Comparison of ENCODE assay signal across 14 cellular contexts in genomic region chr20:53070714-53071392, GRCh38.
A peak's percentile ranks its signal among the peaks of the same experiment; 100 is the strongest.
DNase-seq lines count a peak whose midpoint lies in the region; ATAC-seq lines count a peak whose summit lies in the region.
"Had no signal": no experiment of that assay in that cellular context is flagged by ENCODE, and none has a peak within 500 bp of the region (broad histone marks: within the 10 kb centered on the region; RNA-seq: fewer than 3 reads in every experiment).

No MANE protein-coding gene starts in this region.

- H3K27ac Mint-ChIP-seq in activated T-helper 2 cell treated with anti-CD3 and anti-CD28 coated beads, Interferon-gamma antibody, Interleukin-2, Interleukin-4, amounts not matched to agents 10 μg/mL and 5 μg/mL and 100 μg/mL, durations not matched to agents 14 hours and 24 hours and 36 hours: peak overlapping the region; percentile 69

- peak; percentile 57 for ATAC-seq in HG02870 (IDR thresholded peaks at IDR 0.05; ENCODE audit: unreplicated experiment)
- ATAC-seq in HG02840 (IDR thresholded peaks at IDR 0.05; ENCODE audit: low FRiP score, unreplicated experiment): no peak
- ATAC-seq in HG03175 (IDR thresholded peaks at IDR 0.05; ENCODE audit: unreplicated experiment): no peak

- H3K27me3 ChIP-seq in mesenchymal stem cell (ENCODE audit: control insufficient read depth in 1 of 2, insufficient read depth in 1 of 2, low read length in 2 of 2): no peaks in the 10 kb centered on the region
- H3K27me3 ChIP-seq: testis had no signal

- no peaks in the 10 kb centered on the region for H3K27me3 Mint-ChIP-seq in activated T-helper 2 cell treated with anti-CD3 and anti-CD28 coated beads, Interferon-gamma antibody, Interleukin-2, Interleukin-4, amounts not matched to agents 10 μg/mL and 5 μg/mL and 100 μg/mL, durations not matched to agents 14 hours and 24 hours and 36 hours (ENCODE audit: low read depth)

- H3K9me3 ChIP-seq in mesenchymal stem cell (ENCODE audit: control insufficient read depth, low read length): no peaks in the 10 kb centered on the region
- H3K9me3 ChIP-seq: testis had no signal

- no peak overlapping the region for H3K23ac ChIP-seq in mesenchymal stem cell (ENCODE audit: low read length in 2 of 2)

- DNase-seq in A172 (ENCODE audit: low spot score) (peak; percentile 29), mesenchymal stem cell (peak; percentile 61)
- DNase-seq in activated T-helper 2 cell treated with anti-CD3 and anti-CD28 coated beads, Interferon-gamma antibody, Interleukin-2, Interleukin-4, amounts not matched to agents 10 μg/mL and 5 μg/mL and 100 μg/mL, durations not matched to agents 14 hours and 24 hours and 36 hours (ENCODE audit: low spot score): no peak
- no peak for DNase-seq in effector CD8-positive, alpha-beta T cell (lab: John Stamatoyannopoulos, UW)
- no peak for DNase-seq in stimulated activated naive CD4-positive, alpha-beta T cell treated with Interleukin-2 at 50 U/mL for 16 hours (lab: John Stamatoyannopoulos, UW)
- DNase-seq: cortex of kidney, IMR-90, NCI-H2171, testis had no signal

- H3K4me2 ChIP-seq in mesenchymal stem cell (ENCODE audit: low read length, poor library complexity, severe bottlenecking): no peak overlapping the region

- H3K9me3 Mint-ChIP-seq in activated T-helper 2 cell treated with anti-CD3 and anti-CD28 coated beads, Interferon-gamma antibody, Interleukin-2, Interleukin-4, amounts not matched to agents 10 μg/mL and 5 μg/mL and 100 μg/mL, durations not matched to agents 14 hours and 24 hours and 36 hours: no peaks in the 10 kb centered on the region

- H3K36me3 Mint-ChIP-seq in activated T-helper 2 cell treated with anti-CD3 and anti-CD28 coated beads, Interferon-gamma antibody, Interleukin-2, Interleukin-4, amounts not matched to agents 10 μg/mL and 5 μg/mL and 100 μg/mL, durations not matched to agents 14 hours and 24 hours and 36 hours (ENCODE audit: low read depth): peaks cover 14% of the 10 kb centered on the region

- no peak overlapping the region for H2BK120ac ChIP-seq in mesenchymal stem cell (ENCODE audit: low read depth, low read length)

- H2AFZ ChIP-seq in mesenchymal stem cell (ENCODE audit: low read depth, low read length): no peak overlapping the region

- no peak overlapping the region for H3K4me3 Mint-ChIP-seq in activated T-helper 2 cell treated with anti-CD3 and anti-CD28 coated beads, Interferon-gamma antibody, Interleukin-2, Interleukin-4, amounts not matched to agents 10 μg/mL and 5 μg/mL and 100 μg/mL, durations not matched to agents 14 hours and 24 hours and 36 hours (ENCODE audit: low read depth)

- no peak overlapping the region for H2BK5ac ChIP-seq in mesenchymal stem cell (ENCODE audit: low read depth, low read length, poor library complexity, severe bottlenecking)

- no peak overlapping the region for H2BK15ac ChIP-seq in mesenchymal stem cell (ENCODE audit: low read depth, poor library complexity, severe bottlenecking)

- H3K14ac ChIP-seq in mesenchymal stem cell (ENCODE audit: low read length in 2 of 2): no peak overlapping the region

- 25% methylated on average over 3 of the region's 8 CpGs for WGBS in mesenchymal stem cell

- no peak overlapping the region for H3K4me3 ChIP-seq in mesenchymal stem cell (ENCODE audit: insufficient read depth in 1 of 2, low read depth in 1 of 2, low read length in 2 of 2)
- H3K4me3 ChIP-seq: SK-N-MC, testis had no signal

- peaks cover 0 to 4% of the 10 kb centered on the region in 2 experiments for H3K36me3 ChIP-seq in mesenchymal stem cell (ENCODE audit: control insufficient read depth in 1 of 2, insufficient read depth in 2 of 2, low read depth in 1 of 2, low read length in 2 of 2)

- no peak overlapping the region for H4K8ac ChIP-seq in mesenchymal stem cell (ENCODE audit: low read length)

- no peak overlapping the region for H4K91ac ChIP-seq in mesenchymal stem cell (ENCODE audit: low read length)

- intact Hi-C loops in activated T-helper 2 cell treated with anti-CD3 and anti-CD28 coated beads, Interferon-gamma antibody, Interleukin-2, Interleukin-4, amounts not matched to agents 10 μg/mL and 5 μg/mL and 100 μg/mL, durations not matched to agents 14 hours and 24 hours and 36 hours (cut with micrococcal nuclease): loop anchor here (1.0 to 2.0 kb wide), 3 partner anchors 7 to 84 kb away; no protein-coding TSS in a partner anchor

- no peak overlapping the region for H3K27ac ChIP-seq in mesenchymal stem cell (ENCODE audit: low read length, poor library complexity, severe bottlenecking)
- H3K27ac ChIP-seq: C4-2B, SK-N-MC had no signal

- H2BK12ac ChIP-seq in mesenchymal stem cell (ENCODE audit: low read length in 2 of 2): no peak overlapping the region

- peaks cover 28% of the 10 kb centered on the region for H3K4me1 Mint-ChIP-seq in activated T-helper 2 cell treated with anti-CD3 and anti-CD28 coated beads, Interferon-gamma antibody, Interleukin-2, Interleukin-4, amounts not matched to agents 10 μg/mL and 5 μg/mL and 100 μg/mL, durations not matched to agents 14 hours and 24 hours and 36 hours (ENCODE audit: low read depth)

- no peak overlapping the region for H2AK5ac ChIP-seq in mesenchymal stem cell (ENCODE audit: low read length, severe bottlenecking)

- H3K79me1 ChIP-seq in mesenchymal stem cell (replicated peaks; ENCODE audit: low read length, poor library complexity, severe bottlenecking): no peaks in the 10 kb centered on the region

- H3K4ac ChIP-seq in mesenchymal stem cell (ENCODE audit: low read depth in 1 of 2, low read length in 2 of 2): no peak overlapping the region

- H3K9ac ChIP-seq in mesenchymal stem cell (ENCODE audit: low read length): no peak overlapping the region

- no peaks in the 10 kb centered on the region for H3K4me1 ChIP-seq in mesenchymal stem cell (ENCODE audit: control insufficient read depth, insufficient read depth, low read depth, low read length)

- no peak overlapping the region for H3K18ac ChIP-seq in mesenchymal stem cell (ENCODE audit: low read depth in 1 of 2, low read length in 2 of 2)

Comparison
In these comparisons a context has a peak if more than half of its experiments do, and no peak if none do; other contexts are left out.
1. DNase-seq: peak in A172 (single experiment) and mesenchymal stem cell (single experiment); none in activated T-helper 2 cell treated with anti-CD3 and anti-CD28 coated beads, Interferon-gamma antibody, Interleukin-2, Interleukin-4, amounts not matched to agents 10 μg/mL and 5 μg/mL and 100 μg/mL, durations not matched to agents 14 hours and 24 hours and 36 hours (single experiment), effector CD8-positive, alpha-beta T cell (single experiment) and stimulated activated naive CD4-positive, alpha-beta T cell treated with Interleukin-2 at 50 U/mL for 16 hours (single experiment).